14 cellular contexts compared by ENCODE assay signal in genomic region chr6:50543666-50544065, GRCh38.
"Had no signal": no experiment of that assay in that cellular context is flagged by ENCODE, and none has a peak within 500 bp of the region (broad histone marks: within the 10 kb centered on the region; RNA-seq: fewer than 3 reads in every experiment).

No MANE protein-coding gene starts in this region.

- DNase-seq: colonic mucosa; dermis blood vessel endothelial cell; erythroblast; foreskin keratinocyte; head of caudate nucleus; kidney; left cardiac atrium; naive thymus-derived CD4-positive, alpha-beta T cell; psoas muscle; sigmoid colon; stimulated activated CD4-positive, alpha-beta T cell treated with anti-CD3 and anti-CD28 coated beads, Interleukin-2, amount 100 ng/mL, for 24 hours; stimulated activated naive CD4-positive, alpha-beta T cell; stomach; trophoblast cell had no signal

- H3K27ac Mint-ChIP-seq: naive thymus-derived CD4-positive, alpha-beta T cell had no signal

- H3K4me3 Mint-ChIP-seq: naive thymus-derived CD4-positive, alpha-beta T cell had no signal

- H3K4me1 Mint-ChIP-seq: naive thymus-derived CD4-positive, alpha-beta T cell had no signal

- H3K36me3 Mint-ChIP-seq: naive thymus-derived CD4-positive, alpha-beta T cell had no signal

- H3K27me3 Mint-ChIP-seq: naive thymus-derived CD4-positive, alpha-beta T cell had no signal
